Comparison of ENCODE assay signal across 12 cellular contexts in the genomic region with DNA sequence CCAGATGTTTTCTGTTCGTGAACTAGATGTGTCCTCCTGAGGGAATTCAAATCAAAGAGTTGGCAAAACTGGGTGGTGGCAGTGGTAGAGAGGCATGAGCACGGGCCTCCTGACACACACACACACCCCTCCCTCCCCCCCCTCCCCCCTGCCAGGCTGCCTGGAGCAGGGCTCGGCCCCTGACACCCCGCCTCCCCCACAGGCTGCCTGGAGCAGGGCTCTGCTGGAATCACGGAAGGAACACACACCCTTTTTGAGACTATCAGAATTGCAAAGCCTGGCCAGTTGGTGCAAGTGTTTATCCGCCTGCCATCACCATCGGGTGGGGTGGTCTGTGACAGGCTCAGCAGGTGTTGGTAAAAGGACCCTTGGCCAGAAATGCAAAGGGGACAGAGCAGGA.
"Had no signal": no experiment of that assay in that cellular context is flagged by ENCODE, and none has a peak within 500 bp of the region (broad histone marks: within the 10 kb centered on the region; RNA-seq: fewer than 3 reads in every experiment).

No MANE protein-coding gene starts in this region.

- H3K27ac Mint-ChIP-seq: activated CD4-positive, alpha-beta T cell treated with anti-CD3 and anti-CD28 coated beads, Interleukin-2, amount 10 ng/mL, durations not matched to agents 7 days and 5 days; activated naive CD4-positive, alpha-beta T cell treated with anti-CD3 and anti-CD28 coated beads, Interleukin-2, amount 10 ng/mL, durations not matched to agents 7 days and 5 days; activated T-helper 2 cell treated with anti-CD3 and anti-CD28 coated beads, Interferon-gamma antibody, Interleukin-2, Interleukin-4, amounts not matched to agents 10 μg/mL and 5 μg/mL and 100 μg/mL, durations not matched to agents 14 hours and 24 hours and 36 hours; T-helper 2 cell treated with Interferon-gamma antibody and Interleukin-4, amounts not matched to agents 5 μg/mL and 100 μg/mL, for 36 hours had no signal

- H3K4me1 ChIP-seq: thyroid gland had no signal

- H3K27ac ChIP-seq: esophagus muscularis mucosa, thyroid gland had no signal

- H3K4me3 ChIP-seq: esophagus muscularis mucosa, thyroid gland had no signal

- FAIRE-seq: astrocyte, kidney, urothelium cell line had no signal

- H3K27me3 ChIP-seq: esophagus muscularis mucosa, thyroid gland had no signal

- H3K4me1 Mint-ChIP-seq: activated naive CD4-positive, alpha-beta T cell treated with anti-CD3 and anti-CD28 coated beads, Interleukin-2, amount 10 ng/mL, durations not matched to agents 7 days and 5 days had no signal

- H3K4me3 Mint-ChIP-seq: activated CD4-positive, alpha-beta T cell treated with anti-CD3 and anti-CD28 coated beads, Interleukin-2, amount 10 ng/mL, durations not matched to agents 7 days and 5 days; activated naive CD4-positive, alpha-beta T cell treated with anti-CD3 and anti-CD28 coated beads, Interleukin-2, amount 10 ng/mL, durations not matched to agents 7 days and 5 days; nephron progenitor cell; T-helper 2 cell treated with Interferon-gamma antibody and Interleukin-4, amounts not matched to agents 5 μg/mL and 100 μg/mL, for 36 hours had no signal

- DNase-seq: activated CD4-positive, alpha-beta T cell treated with anti-CD3 and anti-CD28 coated beads, Interleukin-2, amount 10 ng/mL, durations not matched to agents 7 days and 5 days; activated naive CD4-positive, alpha-beta T cell treated with anti-CD3 and anti-CD28 coated beads, Interleukin-2, amount 10 ng/mL, durations not matched to agents 7 days and 5 days; activated T-cell treated with anti-CD3 and anti-CD28 coated beads for 4 hours; kidney; mesenchymal stem cell; nephron progenitor cell; thyroid gland had no signal

- H3K9me3 Mint-ChIP-seq: activated CD4-positive, alpha-beta T cell treated with anti-CD3 and anti-CD28 coated beads, Interleukin-2, amount 10 ng/mL, durations not matched to agents 7 days and 5 days; activated naive CD4-positive, alpha-beta T cell treated with anti-CD3 and anti-CD28 coated beads, Interleukin-2, amount 10 ng/mL, durations not matched to agents 7 days and 5 days; activated T-helper 2 cell treated with anti-CD3 and anti-CD28 coated beads, Interferon-gamma antibody, Interleukin-2, Interleukin-4, amounts not matched to agents 10 μg/mL and 5 μg/mL and 100 μg/mL, durations not matched to agents 14 hours and 24 hours and 36 hours; nephron progenitor cell; T-helper 2 cell treated with Interferon-gamma antibody and Interleukin-4, amounts not matched to agents 5 μg/mL and 100 μg/mL, for 36 hours had no signal

- H3K27me3 Mint-ChIP-seq: activated CD4-positive, alpha-beta T cell treated with anti-CD3 and anti-CD28 coated beads, Interleukin-2, amount 10 ng/mL, durations not matched to agents 7 days and 5 days; activated naive CD4-positive, alpha-beta T cell treated with anti-CD3 and anti-CD28 coated beads, Interleukin-2, amount 10 ng/mL, durations not matched to agents 7 days and 5 days had no signal
